18 cellular contexts compared by ENCODE assay signal in genomic region chr4:175412744-175413143, GRCh38.
DNase-seq lines count a peak whose midpoint lies in the region; ATAC-seq and TF ChIP-seq lines count a peak whose summit lies in the region.
"Had no signal": no experiment of that assay in that cellular context is flagged by ENCODE, and none has a peak within 500 bp of the region (broad histone marks: within the 10 kb centered on the region; RNA-seq: fewer than 3 reads in every experiment).

No MANE protein-coding gene starts in this region.

- H3K79me2 ChIP-seq in GM23248 (ENCODE audit: insufficient read depth): no peaks in the 10 kb centered on the region
- H3K79me2 ChIP-seq in fibroblast of lung (ENCODE audit: control insufficient read depth, insufficient read depth, low read length): no peaks in the 10 kb centered on the region

- H3K9me2 ChIP-seq in GM23248 (ENCODE audit: insufficient read depth): no peaks in the 10 kb centered on the region

- ATAC-seq in GM19452 (IDR thresholded peaks at IDR 0.05; ENCODE audit: unreplicated experiment) (no peak), HG03439 (IDR thresholded peaks at IDR 0.05; ENCODE audit: unreplicated experiment) (no peak), GM19324 (IDR thresholded peaks at IDR 0.05; ENCODE audit: low FRiP score, unreplicated experiment) (no peak)
- ATAC-seq: esophagus mucosa, left ventricle myocardium superior had no signal

- peak overlapping the region; percentile 44 for H3K4me2 ChIP-seq in GM23248 (ENCODE audit: unreplicated experiment)
- no peak overlapping the region for H3K4me2 ChIP-seq in fibroblast of lung (ENCODE audit: extremely low read depth, insufficient read depth, low read length)

- H3F3A ChIP-seq in GM23248 (ENCODE audit: insufficient read depth): peaks cover 24% of the 10 kb centered on the region

- H3K36me3 ChIP-seq in GM23248 (ENCODE audit: low read depth) (no peaks in the 10 kb centered on the region), fibroblast of lung (ENCODE audit: control insufficient read depth, insufficient read depth, low read length) (no peaks in the 10 kb centered on the region)
- H3K36me3 ChIP-seq: suprapubic skin had no signal

- WGBS in GM23248 (ENCODE audit: low coverage in 1 of 2, low lambda C conversion rate in 2 of 2, missing lambda C conversion rate in 2 of 2), 2 experiments: 0 to 3% methylated on average over 2 of the region's 2 CpGs

- H3K4me3 ChIP-seq in GM23248: 0 out of 2 replicates have a peak overlapping the region, but pooled peaks have one; percentile 21
- H3K4me3 ChIP-seq in fibroblast of lung (replicated peaks in 1 of 4; ENCODE audit: control extremely low read depth in 1 of 4, insufficient read depth in 1 of 4, low read depth in 3 of 4, low read length in 4 of 4): no peak overlapping the region
- H3K4me3 ChIP-seq: suprapubic skin had no signal

- peak; percentile 76 for DNase-seq in GM23248
- peak; percentile 1 for DNase-seq in RPMI7951 (ENCODE audit: low read depth)
- DNase-seq in fibroblast of lung (ENCODE audit: low read depth in 2 of 2): peak; percentile 12 to 93
- DNase-seq in stromal cell of bone marrow (ENCODE audit: low read depth): peak; percentile 36
- DNase-seq in activated naive CD4-positive, alpha-beta T cell (lab: John Stamatoyannopoulos, UW): no peak
- DNase-seq: activated CD4-positive, alpha-beta T cell treated with anti-CD3 and anti-CD28 coated beads, Interleukin-2, amount 50 U/mL, for 1 hour; activated naive CD8-positive, alpha-beta T cell treated with anti-CD3 and anti-CD28 coated beads for 36 hours; activated T-cell treated with anti-CD3 and anti-CD28 coated beads, Interleukin-2, amount 50 U/mL, for 1 hour; cortex of kidney; left ventricle myocardium superior; MV-4-11; NCI-H748 treated with DMSO at 0.1 percent for 48 hours; T-helper 9 cell had no signal

- H3K27ac ChIP-seq in GM23248 (peak overlapping the region; percentile 94), fibroblast of lung (ENCODE audit: insufficient read depth, low read length) (no peak overlapping the region)
- H3K27ac ChIP-seq: suprapubic skin had no signal

- H3K4me1 ChIP-seq in GM23248 (ENCODE audit: insufficient read depth) (peaks cover 43% of the 10 kb centered on the region), fibroblast of lung (ENCODE audit: control insufficient read depth, extremely low read depth, insufficient read depth, low read length) (no peaks in the 10 kb centered on the region)
- H3K4me1 ChIP-seq: suprapubic skin had no signal

- no peaks in the 10 kb centered on the region for H3K9me3 ChIP-seq in GM23248 (ENCODE audit: low read depth)
- no peaks in the 10 kb centered on the region for H3K9me3 ChIP-seq in fibroblast of lung (ENCODE audit: control insufficient read depth, insufficient read depth, low read depth, low read length)

- in situ Hi-C loops in GM23248 (cut with MboI): no loop called here

- TF ChIP-seq CTCF in fibroblast of lung (conservative IDR thresholded peaks at IDR 0.05 in 1 of 2, IDR thresholded peaks at IDR 0.05 in 1 of 2; ENCODE audit: low read depth in 1 of 2, low read length in 2 of 2): no peak

- H3K9ac ChIP-seq in GM23248 (peak overlapping the region; percentile 60), fibroblast of lung (ENCODE audit: insufficient read depth, low read length) (no peak overlapping the region)

- H3K27me3 ChIP-seq in GM23248 (replicated peaks; ENCODE audit: insufficient read depth) (no peaks in the 10 kb centered on the region), fibroblast of lung (ENCODE audit: control insufficient read depth, insufficient read depth, low read length) (no peaks in the 10 kb centered on the region)
- H3K27me3 ChIP-seq: suprapubic skin had no signal

- H2AFZ ChIP-seq in GM23248: peak overlapping the region; percentile 15
- H2AFZ ChIP-seq in fibroblast of lung (ENCODE audit: low read length): no peak overlapping the region

- H4K20me1 ChIP-seq in GM23248 (ENCODE audit: insufficient read depth): no peaks in the 10 kb centered on the region
- no peaks in the 10 kb centered on the region for H4K20me1 ChIP-seq in fibroblast of lung (ENCODE audit: control insufficient read depth, extremely low read depth, insufficient read depth, low read length)

Comparison
In these comparisons a context has a peak if more than half of its experiments do, and no peak if none do; other contexts are left out.
1. DNase-seq: peak in GM23248 (single experiment), RPMI7951 (single experiment), fibroblast of lung (2 of 2) and stromal cell of bone marrow (single experiment); none in activated naive CD4-positive, alpha-beta T cell (0 of 4).